16 cellular contexts compared by ENCODE assay signal in genomic region chr3:55630280-55630920, GRCh38.
"Had no signal": no experiment of that assay in that cellular context is flagged by ENCODE, and none has a peak within 500 bp of the region (broad histone marks: within the 10 kb centered on the region; RNA-seq: fewer than 3 reads in every experiment).

No MANE protein-coding gene starts in this region.

- H3K9ac ChIP-seq: SK-N-SH had no signal

- H3K4me1 Mint-ChIP-seq: activated naive CD8-positive, alpha-beta T cell treated with anti-CD3 and anti-CD28 coated beads for 36 hours; immature natural killer cell; stimulated activated naive B cell treated with anti-CD40 and anti-IgM and Interleukin-4, amounts not matched to agents 10 μg/mL and 1 μg/mL and 100 μg/mL, for 72 hours had no signal

- H3K9me3 ChIP-seq: SK-N-SH, testis, upper lobe of right lung had no signal

- DNase-seq: activated CD4-positive, alpha-beta T cell treated with anti-CD3 and anti-CD28 coated beads for 1 hour; activated CD8-positive, alpha-beta memory T cell treated with anti-CD3 and anti-CD28 coated beads for 24 hours; activated CD8-positive, alpha-beta memory T cell treated with anti-CD3 and anti-CD28 coated beads, Interleukin-2, amount 50 U/mL, for 48 hours; activated naive CD4-positive, alpha-beta T cell treated with Interleukin-2 at 50 U/mL for 16 hours; activated naive CD8-positive, alpha-beta T cell treated with anti-CD3 and anti-CD28 coated beads for 36 hours; activated T-cell treated with anti-CD3 and anti-CD28 coated beads, Interleukin-2, amount 50 U/mL, for 48 hours; cerebellar nuclear complex; immature natural killer cell; kidney glomerular epithelial cell; SK-N-SH; small intestine; stimulated activated CD4-positive, alpha-beta T cell treated with anti-CD3 and anti-CD28 coated beads, Interleukin-15, amount 100 ng/mL, for 24 hours; stimulated activated naive B cell treated with anti-CD40 and anti-IgM and Interleukin-4, amounts not matched to agents 10 μg/mL and 1 μg/mL and 100 μg/mL, for 72 hours; testis; upper lobe of right lung had no signal

- H3K4me3 Mint-ChIP-seq: activated naive CD8-positive, alpha-beta T cell treated with anti-CD3 and anti-CD28 coated beads for 36 hours; immature natural killer cell; neural crest cell; stimulated activated naive B cell treated with anti-CD40 and anti-IgM and Interleukin-4, amounts not matched to agents 10 μg/mL and 1 μg/mL and 100 μg/mL, for 72 hours had no signal

- H3K36me3 ChIP-seq: upper lobe of right lung had no signal

- H3K27ac Mint-ChIP-seq: activated naive CD8-positive, alpha-beta T cell treated with anti-CD3 and anti-CD28 coated beads for 36 hours; immature natural killer cell; stimulated activated naive B cell treated with anti-CD40 and anti-IgM and Interleukin-4, amounts not matched to agents 10 μg/mL and 1 μg/mL and 100 μg/mL, for 72 hours had no signal

- H3K9me3 Mint-ChIP-seq: activated naive CD8-positive, alpha-beta T cell treated with anti-CD3 and anti-CD28 coated beads for 36 hours; neural crest cell had no signal

- H3K27ac ChIP-seq: testis, upper lobe of right lung had no signal

- H3K4me3 ChIP-seq: testis, upper lobe of right lung had no signal

- H3K27me3 Mint-ChIP-seq: activated naive CD8-positive, alpha-beta T cell treated with anti-CD3 and anti-CD28 coated beads for 36 hours; stimulated activated naive B cell treated with anti-CD40 and anti-IgM and Interleukin-4, amounts not matched to agents 10 μg/mL and 1 μg/mL and 100 μg/mL, for 72 hours had no signal

- ATAC-seq: stimulated activated naive B cell treated with anti-CD40 and anti-IgM and Interleukin-4, amounts not matched to agents 10 μg/mL and 1 μg/mL and 100 μg/mL, for 72 hours; upper lobe of right lung had no signal

- H3K27me3 ChIP-seq: testis, upper lobe of right lung had no signal

- H3K36me3 Mint-ChIP-seq: activated naive CD8-positive, alpha-beta T cell treated with anti-CD3 and anti-CD28 coated beads for 36 hours; immature natural killer cell; stimulated activated naive B cell treated with anti-CD40 and anti-IgM and Interleukin-4, amounts not matched to agents 10 μg/mL and 1 μg/mL and 100 μg/mL, for 72 hours had no signal
